ENCODE assay signal across 18 cellular contexts in the genomic region with DNA sequence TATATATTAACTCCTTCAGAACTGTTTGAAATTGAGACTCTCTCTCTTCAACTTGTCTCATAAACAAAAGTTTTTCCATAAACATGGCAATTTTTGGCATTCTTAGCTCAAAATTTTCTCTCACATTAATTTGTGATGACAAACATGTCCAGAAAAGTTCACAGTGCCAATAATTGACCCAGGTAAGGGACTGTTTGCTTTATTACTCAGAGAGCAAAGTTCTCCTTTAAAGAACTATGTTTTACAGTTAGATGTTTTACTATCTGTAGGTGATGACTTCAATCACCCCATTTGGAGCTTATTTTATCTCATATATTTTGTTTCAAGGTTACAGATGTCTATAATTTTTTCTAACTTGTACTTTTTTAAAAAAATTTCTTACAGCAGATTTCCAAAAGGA.
DNase-seq lines count a peak whose midpoint lies in the region; ATAC-seq, FAIRE-seq and TF ChIP-seq lines count a peak whose summit lies in the region.
"Had no signal": no experiment of that assay in that cellular context is flagged by ENCODE, and none has a peak within 500 bp of the region (broad histone marks: within the 10 kb centered on the region; RNA-seq: fewer than 3 reads in every experiment).

No MANE protein-coding gene starts in this region.

- intact Hi-C loops in PC-3 (cut with micrococcal nuclease) (no loop called here), HepG2 (cut with micrococcal nuclease; ENCODE audit: unreplicated experiment) (no loop called here)

- TF ChIP-seq CTCF in PC-3 (conservative IDR thresholded peaks at IDR 0.05; ENCODE audit: low read depth, low read length) (no peak), HepG2 (CRISPR knock-in tag; IDR thresholded peaks at IDR 0.05) (no peak)

- no peaks in the 10 kb centered on the region for H3K9me3 ChIP-seq in PC-3 (ENCODE audit: low read length)
- no peaks in the 10 kb centered on the region for H3K9me3 ChIP-seq in HepG2 (ENCODE audit: low read length)

- H3K4me2 ChIP-seq in PC-3 (ENCODE audit: low read length) (no peak overlapping the region), HepG2 (ENCODE audit: low read depth, low read length) (no peak overlapping the region)
- H3K4me2 ChIP-seq: GM23338 had no signal

- H2AFZ ChIP-seq in PC-3 (ENCODE audit: low read length) (no peak overlapping the region), HepG2 (ENCODE audit: low read length) (no peak overlapping the region)
- H2AFZ ChIP-seq: GM23338 had no signal

- no peaks in the 10 kb centered on the region for H3K9me2 ChIP-seq in PC-3 (replicated peaks; ENCODE audit: low read length)

- no peak overlapping the region for H3K4me3 ChIP-seq in PC-3 (ENCODE audit: low read length)
- no peak overlapping the region; a peak in 1 of 6 replicates for H3K4me3 ChIP-seq in HepG2 (replicated peaks in 1 of 3; ENCODE audit: insufficient read depth in 1 of 3, low read depth in 2 of 3, low read length in 3 of 3)
- H3K4me3 ChIP-seq: GM23338 had no signal

- ATAC-seq in PC-3 (peak; percentile 67), HepG2 (peak; percentile 94), HG02981 (IDR thresholded peaks at IDR 0.05; ENCODE audit: unreplicated experiment) (no peak)
- ATAC-seq in naive thymus-derived CD8-positive, alpha-beta T cell = no peak
- ATAC-seq: GM23338, HCT116 had no signal

- H3K27me3 ChIP-seq in PC-3 (ENCODE audit: low read length) (no peaks in the 10 kb centered on the region), HepG2 (ENCODE audit: control insufficient read depth in 1 of 2, insufficient read depth in 2 of 2, low read length in 2 of 2) (no peaks in the 10 kb centered on the region)

- H3K9ac ChIP-seq in PC-3 (ENCODE audit: low read length) (no peak overlapping the region), HepG2 (ENCODE audit: insufficient read depth, low read depth, low read length) (no peak overlapping the region)

- H3K4me3 Mint-ChIP-seq in naive thymus-derived CD8-positive, alpha-beta T cell = no peak overlapping the region
- H3K4me3 Mint-ChIP-seq: CD4-positive, alpha-beta memory T cell; GM23338; H9 had no signal

- H3K9me3 Mint-ChIP-seq in naive thymus-derived CD8-positive, alpha-beta T cell = peaks cover 0 to 25% (median 1%) of the 10 kb centered on the region in 9 donors
- H3K9me3 Mint-ChIP-seq: GM23338, H9 had no signal

- H3K79me2 ChIP-seq in PC-3 (ENCODE audit: low read length) = no peaks in the 10 kb centered on the region
- no peaks in the 10 kb centered on the region for H3K79me2 ChIP-seq in HepG2 (ENCODE audit: insufficient read depth, low read length)

- CTCF ChIA-PET in PC-3 (lab: Charles Lee) (no interaction called here), HepG2 (lab: Yijun Ruan, JAX; ENCODE audit: low intra/inter-chr PET ratio, low total read pairs) (no interaction called here)

- DNase-seq in HT-29 (ENCODE audit: low spot score) = peak; percentile 34
- peak; percentile 46 for DNase-seq in PC-3
- DNase-seq in HepG2 (ENCODE audit: low spot score) = peak; percentile 63
- no peak for DNase-seq in midbrain (lab: John Stamatoyannopoulos, UW)
- no peak for DNase-seq in naive thymus-derived CD8-positive, alpha-beta T cell
- DNase-seq: C1 segment of cervical spinal cord; Calu3; CD4-positive, alpha-beta memory T cell; COR-L47; DMS79; EL; GDM1; H9 had no signal

- POLR2A ChIA-PET in PC-3 (lab: Charles Lee; ENCODE audit: unreplicated experiment) (no interaction called here), HepG2 (lab: Yijun Ruan, JAX) (no interaction called here)
- POLR2A ChIA-PET in naive thymus-derived CD8-positive, alpha-beta T cell (lab: Charles Lee) = no interaction called here

- TF ChIP-seq POLR2A in HepG2 (IDR thresholded peaks at IDR 0.05; ENCODE audit: insufficient read depth in 1 of 2, low read depth in 2 of 2, low read length in 2 of 2) = no peak

- TF ChIP-seq RAD21 in HepG2 (CRISPR knock-in tag; IDR thresholded peaks at IDR 0.05) = no peak

- H3K36me3 Mint-ChIP-seq in naive thymus-derived CD8-positive, alpha-beta T cell = no peaks in the 10 kb centered on the region
- H3K36me3 Mint-ChIP-seq: CD4-positive, alpha-beta memory T cell had no signal

- no peaks in the 10 kb centered on the region for H3K27me3 Mint-ChIP-seq in naive thymus-derived CD8-positive, alpha-beta T cell
- H3K27me3 Mint-ChIP-seq: CD4-positive, alpha-beta memory T cell had no signal

- in situ Hi-C loops in HepG2 (cut with HindIII; ENCODE audit: extremely low pct_ligation_motif_present, low pct_unique_long_range_greater_than_20kb) = no loop called here

- H4K20me1 ChIP-seq in PC-3 (ENCODE audit: low read length) (no peaks in the 10 kb centered on the region), HepG2 (ENCODE audit: insufficient read depth, low read length) (no peaks in the 10 kb centered on the region)

- H3K36me3 ChIP-seq in PC-3 (ENCODE audit: low read depth, low read length) = no peaks in the 10 kb centered on the region
- no peaks in the 10 kb centered on the region for H3K36me3 ChIP-seq in HepG2 (replicated peaks in 1 of 2; ENCODE audit: control insufficient read depth in 1 of 2, insufficient read depth in 2 of 2, low read length in 2 of 2)

- H3K27ac ChIP-seq in PC-3 (ENCODE audit: low read length) (no peak overlapping the region), HepG2 (ENCODE audit: extremely low read length, insufficient read depth, low read length) (no peak overlapping the region)

- H3K4me1 Mint-ChIP-seq in naive thymus-derived CD8-positive, alpha-beta T cell = no peaks in the 10 kb centered on the region
- H3K4me1 Mint-ChIP-seq: CD4-positive, alpha-beta memory T cell; GM23338 had no signal

- H3K27ac Mint-ChIP-seq in naive thymus-derived CD8-positive, alpha-beta T cell = no peak overlapping the region
- H3K27ac Mint-ChIP-seq: CD4-positive, alpha-beta memory T cell; GM23338; H9 had no signal

- no peaks in the 10 kb centered on the region for H3F3A ChIP-seq in PC-3 (ENCODE audit: low read length, unreplicated experiment)

- H3K4me1 ChIP-seq in PC-3 (ENCODE audit: insufficient read depth, low read length) (peaks cover 7% of the 10 kb centered on the region; the same call in 1 of the 2 replicates), HepG2 (ENCODE audit: insufficient read depth, low read length) (peaks cover 14% of the 10 kb centered on the region)

- FAIRE-seq in HepG2 (lab: Jason Lieb, UNC) = no peak
- FAIRE-seq: GM12891, GM18507 had no signal

- no TSS peak for BruUV-seq in PC-3 (replicated peaks; lab: Mats Ljungman, UMichigan)
- BruUV-seq in HepG2 (replicated peaks; lab: Mats Ljungman, UMichigan) = no TSS peak

- no peak for TF ChIP-seq EP300 in HepG2 (IDR thresholded peaks at IDR 0.05; ENCODE audit: low read depth in 2 of 2, low read length in 2 of 2)
- TF ChIP-seq EP300 in HepG2 (CRISPR knock-in tag; IDR thresholded peaks at IDR 0.05; ENCODE audit: borderline replicate concordance) = no peak

TF ChIP-seq in HepG2, 621 proteins besides CTCF, POLR2A, EP300 and RAD21 (continues in another document):
- no peak for TF ChIP-seq FOXK1 (CRISPR knock-in tag; IDR thresholded peaks at IDR 0.05; ENCODE audit: borderline replicate concordance, low read depth)
- TF ChIP-seq HIVEP1 (CRISPR knock-in tag; IDR thresholded peaks at IDR 0.05) = no peak
- peak; percentile 61; the same call in 1 of the 2 replicates for TF ChIP-seq GATAD2A (CRISPR knock-in tag; IDR thresholded peaks at IDR 0.05)
- no peak for TF ChIP-seq ZNF83 (CRISPR knock-in tag; IDR thresholded peaks at IDR 0.05; ENCODE audit: borderline replicate concordance)
- TF ChIP-seq ATF7-NPFF (CRISPR knock-in tag; IDR thresholded peaks at IDR 0.05; ENCODE audit: low read depth) = no peak
- no peak for TF ChIP-seq ZFP36 (IDR thresholded peaks at IDR 0.05; ENCODE audit: borderline replicate concordance, low read depth, low read length, partially characterized antibody)
- 0 out of 2 replicates have a peak, but pooled peaks have one; percentile 21 for TF ChIP-seq KAT8 (CRISPR knock-in tag; IDR thresholded peaks at IDR 0.05)
- TF ChIP-seq, protein P1, sequence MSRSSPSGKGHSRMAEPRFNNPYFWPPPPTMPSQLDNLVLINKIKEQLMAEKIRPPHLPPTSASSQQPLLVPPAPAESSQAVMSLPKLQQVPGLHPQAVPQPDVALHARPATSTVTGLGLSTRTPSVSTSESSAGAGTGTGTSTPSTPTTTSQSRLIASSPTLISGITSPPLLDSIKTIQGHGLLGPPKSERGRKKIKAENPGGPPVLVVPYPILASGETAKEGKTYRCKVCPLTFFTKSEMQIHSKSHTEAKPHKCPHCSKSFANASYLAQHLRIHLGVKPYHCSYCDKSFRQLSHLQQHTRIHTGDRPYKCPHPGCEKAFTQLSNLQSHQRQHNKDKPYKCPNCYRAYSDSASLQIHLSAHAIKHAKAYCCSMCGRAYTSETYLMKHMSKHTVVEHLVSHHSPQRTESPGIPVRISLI (CRISPR knock-in tag; IDR thresholded peaks at IDR 0.05; ENCODE audit: borderline replicate concordance) = no peak
- no peak for TF ChIP-seq TOPORS (CRISPR knock-in tag; IDR thresholded peaks at IDR 0.05)
- peak; percentile 77 for TF ChIP-seq JUND (CRISPR knock-in tag; IDR thresholded peaks at IDR 0.05)
- TF ChIP-seq RBM22 (optimal IDR thresholded peaks at IDR 0.05; ENCODE audit: low read length) = no peak
- TF ChIP-seq, protein P2, sequence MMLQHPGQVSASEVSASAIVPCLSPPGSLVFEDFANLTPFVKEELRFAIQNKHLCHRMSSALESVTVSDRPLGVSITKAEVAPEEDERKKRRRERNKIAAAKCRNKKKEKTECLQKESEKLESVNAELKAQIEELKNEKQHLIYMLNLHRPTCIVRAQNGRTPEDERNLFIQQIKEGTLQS (CRISPR knock-in tag; IDR thresholded peaks at IDR 0.05) = peak; percentile 58; the same call in 1 of the 2 replicates
- TF ChIP-seq ZNF629 (CRISPR knock-in tag; conservative IDR thresholded peaks at IDR 0.05) = peak; percentile 43; the same call in 1 of the 2 replicates
- no peak for TF ChIP-seq ZNF713 (CRISPR knock-in tag; IDR thresholded peaks at IDR 0.05)
- no peak for TF ChIP-seq FOXP1 (IDR thresholded peaks at IDR 0.05)
- peak; percentile 14; the same call in 1 of the 2 replicates for TF ChIP-seq FOXP1 (CRISPR knock-in tag; IDR thresholded peaks at IDR 0.05)
- TF ChIP-seq ZNF781 (CRISPR knock-in tag; IDR thresholded peaks at IDR 0.05; ENCODE audit: borderline replicate concordance, not compliant biosample characterization) = no peak
- no peak for TF ChIP-seq ZNF292 (CRISPR knock-in tag; IDR thresholded peaks at IDR 0.05; ENCODE audit: borderline replicate concordance, low read depth)
- TF ChIP-seq NR3C1 (CRISPR knock-in tag; IDR thresholded peaks at IDR 0.05) = no peak
- 0 out of 2 replicates have a peak, but pooled peaks have one; percentile 42 for TF ChIP-seq NFIC (IDR thresholded peaks at IDR 0.05; ENCODE audit: low read length)
- no peak for TF ChIP-seq NFYC (CRISPR knock-in tag; IDR thresholded peaks at IDR 0.05)
- 0 out of 2 replicates have a peak, but pooled peaks have one; percentile 9 for TF ChIP-seq SAP130 (CRISPR knock-in tag; IDR thresholded peaks at IDR 0.05; ENCODE audit: low read depth)

Comparison
In these comparisons a context has a peak if more than half of its experiments do, and no peak if none do; other contexts are left out.
1. DNase-seq: peak in HT-29 (single experiment), PC-3 (single experiment) and HepG2 (single experiment); none in midbrain (single experiment) and naive thymus-derived CD8-positive, alpha-beta T cell (0 of 10).
2. ATAC-seq: peak in PC-3 (single experiment) and HepG2 (single experiment); none in naive thymus-derived CD8-positive, alpha-beta T cell (0 of 2) and HG02981 (single experiment).